Comparison of ENCODE assay signal across 8 cellular contexts in the genomic region with DNA sequence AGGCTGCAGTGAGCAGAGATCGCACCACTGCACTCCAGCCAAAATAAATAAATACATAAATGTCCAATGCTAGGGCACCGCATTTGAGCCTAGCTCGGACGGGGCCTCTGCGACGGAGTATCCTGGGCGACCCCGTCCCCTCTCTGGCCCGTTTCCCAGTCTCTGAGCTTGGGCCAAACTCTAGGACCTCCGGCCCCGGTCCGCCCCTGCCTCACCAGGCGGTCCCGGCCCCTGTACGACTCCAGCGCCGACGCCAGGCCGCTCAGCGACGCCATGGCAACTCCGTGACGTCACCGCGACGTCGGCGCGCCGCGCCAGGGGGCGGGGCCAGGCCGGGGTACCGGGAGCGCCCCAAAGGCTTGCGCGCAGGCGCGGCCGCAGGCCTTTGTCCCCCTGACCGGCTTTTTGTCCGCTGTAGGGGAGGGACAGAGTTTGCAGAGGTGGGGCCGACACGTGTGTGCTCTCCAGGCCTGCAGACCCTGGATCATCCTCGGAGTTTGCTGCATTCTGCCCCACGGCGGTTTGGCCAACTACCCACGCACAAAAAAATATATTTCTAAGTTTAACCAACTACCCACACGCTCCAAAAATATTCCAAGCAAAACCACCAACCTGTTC. TPM values are rescaled to one million over a fixed set of nuclear protein-coding genes. Genes with fewer than 3 reads are reported as not detected.
DNase-seq lines count a peak whose midpoint lies in the region; ATAC-seq and TF ChIP-seq lines count a peak whose summit lies in the region.

Gene PEX11G, minus strand, starts transcription at position 300 of the 618 bp plus-strand sequence. Its CDS starts 25 bp downstream, at position 275.

- peak within 1 kb of the TSS; percentile 99 to 100 for H4K8ac ChIP-seq in IMR-90 (ENCODE audit: low read depth in 2 of 2, low read length in 2 of 2)

- H3K56ac ChIP-seq in IMR-90 (ENCODE audit: extremely low read depth, insufficient read depth, low read length) = peak within 1 kb of the TSS; percentile 41; the same call in 1 of the 2 replicates

- no peak for TF ChIP-seq RAD21 in IMR-90 (IDR thresholded peaks at IDR 0.05; ENCODE audit: low read length)

- DNase-seq in A172 (ENCODE audit: low spot score) (peak; percentile 34), IMR-90 (peak; percentile 81), SHP77 (lab: John Stamatoyannopoulos, UW) (peak; percentile 87 to 88), foreskin melanocyte (peak; percentile 73)
- peak; percentile 73 to 88 (median 81) for DNase-seq in activated naive CD4-positive, alpha-beta T cell (lab: John Stamatoyannopoulos, UW)

- CTCF ChIA-PET in IMR-90 (lab: Yijun Ruan, JAX) = interaction anchor here (0.7 kb wide), 1 partner anchor 200 kb away, joined by 3 read pairs; no protein-coding TSS in a partner anchor

- no peak for TF ChIP-seq CTCF in IMR-90 (conservative IDR thresholded peaks at IDR 0.05; ENCODE audit: low read depth, low read length)

- H2AK5ac ChIP-seq in IMR-90 (ENCODE audit: low read depth, low read length) = peak within 1 kb of the TSS; percentile 85

- H3K9me1 ChIP-seq in IMR-90 (ENCODE audit: insufficient read depth, low read length) = peaks cover 4% of the 10 kb centered on the region; the same call in 1 of the 2 replicates

- dilution Hi-C loops in IMR-90 (cut with HindIII; ENCODE audit: low sequenced_read_pairs, unreplicated experiment) = no loop called here

- no peaks in the 10 kb centered on the region for H3K36me3 ChIP-seq in IMR-90 (ENCODE audit: control insufficient read depth, insufficient read depth, low read length)
- H3K36me3 ChIP-seq in neuron (ENCODE audit: insufficient read depth, low read length) = no peaks in the 10 kb centered on the region
- no peaks in the 10 kb centered on the region for H3K36me3 ChIP-seq in stomach smooth muscle (ENCODE audit: control insufficient read depth in 2 of 2, insufficient read depth in 2 of 2, low read length in 2 of 2)

- peak within 1 kb of the TSS; percentile 59 for H3K14ac ChIP-seq in IMR-90 (replicated peaks; ENCODE audit: low read depth, low read length)

- H3K27ac ChIP-seq in IMR-90 (ENCODE audit: insufficient read depth, low read length) = peak within 1 kb of the TSS; percentile 76
- H3K27ac ChIP-seq in stomach smooth muscle (ENCODE audit: low read length) = peak within 1 kb of the TSS; percentile 71

- 5% methylated on average over 13 of the region's 49 CpGs; no CpG with 5 or more reads in 1 of the 2 experiments for WGBS in IMR-90 (ENCODE audit: extremely low coverage in 2 of 2, insufficient read length in 1 of 2), 2 experiments

- peak within 1 kb of the TSS; percentile 76; the same call in 1 of the 2 replicates for H2BK120ac ChIP-seq in IMR-90 (ENCODE audit: low read depth, low read length)

- no peaks in the 10 kb centered on the region for H4K20me1 ChIP-seq in IMR-90 (ENCODE audit: insufficient read depth, low read length)

- no peak within 1 kb of the TSS; the same call in 1 of the 2 replicates for H3K23ac ChIP-seq in IMR-90 (ENCODE audit: low read depth, low read length)

- peak within 1 kb of the TSS; percentile 84 for H3K4ac ChIP-seq in IMR-90 (ENCODE audit: low read depth, low read length)

- in situ Hi-C loops in GM18951 (cut with MboI; ENCODE audit: low sequenced_read_pairs, unreplicated experiment) = no loop called here
- in situ Hi-C loops in IMR-90 (cut with MboI; ENCODE audit: low sequenced_read_pairs) = no loop called here

- POLR2A ChIA-PET in IMR-90 (lab: Charles Lee; ENCODE audit: unreplicated experiment) = no interaction called here

- BruUV-seq in IMR-90 (replicated peaks; lab: Mats Ljungman, UMichigan) = no TSS peak

- H3K27me3 ChIP-seq in IMR-90 (ENCODE audit: control insufficient read depth, insufficient read depth, low read length) = no peaks in the 10 kb centered on the region
- no peaks in the 10 kb centered on the region for H3K27me3 ChIP-seq in neuron (ENCODE audit: insufficient read depth, low read length)
- no peaks in the 10 kb centered on the region for H3K27me3 ChIP-seq in stomach smooth muscle (ENCODE audit: control insufficient read depth in 1 of 2, insufficient read depth in 2 of 2, low read length in 2 of 2)

- H4K5ac ChIP-seq in IMR-90 (ENCODE audit: low read depth, low read length) = peak within 1 kb of the TSS; percentile 99

- peak within 1 kb of the TSS; percentile 93 for H3K4me2 ChIP-seq in IMR-90 (ENCODE audit: low read depth, low read length)

- peak within 1 kb of the TSS; percentile 93 for H2AFZ ChIP-seq in IMR-90 (replicated peaks; ENCODE audit: low read length, poor library complexity)
- H2AFZ ChIP-seq in neuron (ENCODE audit: low read depth, low read length) = peak within 1 kb of the TSS; percentile 54

- H3K79me1 ChIP-seq in IMR-90 (ENCODE audit: low read depth in 1 of 2, low read length in 2 of 2) = no peaks in the 10 kb centered on the region

- no peaks in the 10 kb centered on the region for H3K4me1 ChIP-seq in IMR-90 (ENCODE audit: control insufficient read depth, insufficient read depth, low read length)
- peaks cover 6% of the 10 kb centered on the region for H3K4me1 ChIP-seq in neuron (ENCODE audit: insufficient read depth, low read length)
- H3K4me1 ChIP-seq in stomach smooth muscle (ENCODE audit: control insufficient read depth, insufficient read depth, low read length) = peaks cover 8% of the 10 kb centered on the region

- peak within 1 kb of the TSS; percentile 7; the same call in 1 of the 3 replicates for H2BK15ac ChIP-seq in IMR-90 (ENCODE audit: low read depth, low read length)

- 0 out of 2 replicates have a peak within 1 kb of the TSS, but pooled peaks have one; percentile 2 for H2BK20ac ChIP-seq in IMR-90 (ENCODE audit: low read depth, low read length)

- H3K4me3 ChIP-seq in IMR-90 (ENCODE audit: insufficient read depth, low read depth, low read length) (peak within 1 kb of the TSS; percentile 70), neuron (ENCODE audit: low read length) (peak within 1 kb of the TSS; percentile 53), stomach smooth muscle (ENCODE audit: low read length in 2 of 2) (peak within 1 kb of the TSS; percentile 86 to 93)

- ATAC-seq in IMR-90 (ENCODE audit: low read depth) = peak; percentile 99

- H4K91ac ChIP-seq in IMR-90 (ENCODE audit: insufficient read depth, low read depth, low read length) = peak within 1 kb of the TSS; percentile 85

- H3K18ac ChIP-seq in IMR-90 (ENCODE audit: low read depth, low read length) = peak within 1 kb of the TSS; percentile 51

- H3K9me3 ChIP-seq in IMR-90 (ENCODE audit: control insufficient read depth, insufficient read depth, low read length) = no peaks in the 10 kb centered on the region
- H3K9me3 ChIP-seq in neuron (ENCODE audit: low read length) = no peaks in the 10 kb centered on the region
- H3K9me3 ChIP-seq in stomach smooth muscle (ENCODE audit: control insufficient read depth in 2 of 2, low read length in 2 of 2) = no peaks in the 10 kb centered on the region

- peak within 1 kb of the TSS; percentile 31 for H2BK5ac ChIP-seq in IMR-90 (ENCODE audit: low read depth, low read length, poor library complexity, severe bottlenecking)

- H3K9ac ChIP-seq in IMR-90 (ENCODE audit: low read depth, low read length) = peak within 1 kb of the TSS; percentile 86
- peak within 1 kb of the TSS; percentile 58 to 84 for H3K9ac ChIP-seq in stomach smooth muscle (ENCODE audit: low read length in 2 of 2)

- peak within 1 kb of the TSS; percentile 13 for H2AK9ac ChIP-seq in IMR-90 (replicated peaks; ENCODE audit: low read depth, low read length, poor library complexity)

- TF ChIP-seq POLR2A in GM18951 (IDR thresholded peaks at IDR 0.05; ENCODE audit: extremely low read depth, insufficient read depth, insufficient read length) = peak; percentile 79
- peak; percentile 69 for TF ChIP-seq POLR2A in IMR-90 (IDR thresholded peaks at IDR 0.05; ENCODE audit: low read depth, low read length)

- intact Hi-C loops in IMR-90 (cut with micrococcal nuclease) = no loop called here

TF ChIP-seq in IMR-90, 13 proteins besides CTCF, POLR2A, EP300 and RAD21:
- TF ChIP-seq MAFK (IDR thresholded peaks at IDR 0.05; ENCODE audit: low read depth, low read length) = no peak
- TF ChIP-seq MAZ (IDR thresholded peaks at IDR 0.05; ENCODE audit: borderline replicate concordance, low read depth, low read length) = peak; percentile 81; the same call in 1 of the 2 replicates

RNA-seq across cellular contexts. Expression of gene PEX11G, which starts in this region (rescaled TPM):
- total RNA-seq in A172 (2014; rRNA removed; shearing (Covaris generic)) = 3.0 and 6.7 TPM in 2 replicates
- 0.72 and 1.1 TPM in 2 replicates for total RNA-seq in IMR-90 (2012; rRNA removed)
- 1.7 and 1.9 TPM in 2 replicates for polyA plus RNA-seq in IMR-90 (2012; rRNA removed)
- 2.8 and 3.6 TPM in 2 replicates for polyA plus RNA-seq in IMR-90 (2012; cell fraction: cytosol; rRNA removed)
- polyA plus RNA-seq in IMR-90 (2012; cell fraction: nucleus; rRNA removed; ENCODE audit: low replicate concordance) = 0.76 and 2.7 TPM in 2 replicates

Comparison
In these comparisons a context has a peak if more than half of its experiments do, and no peak if none do; other contexts are left out.
1. Peak in every context shown above with its lines: DNase-seq, ATAC-seq, H3K4me3 ChIP-seq and H3K27ac ChIP-seq.
2. DNase-seq: peak in every context shown above with its lines; median percentile 88 in SHP77; 81 in IMR-90; 81 in activated naive CD4-positive, alpha-beta T cell; 73 in foreskin melanocyte; 34 in A172.